1 cellular context compared by ENCODE assay signal in genomic region chrX:109735241-109735744, GRCh38.
TF ChIP-seq lines count a peak whose summit lies in the region.

No MANE protein-coding gene starts in this region.

TF ChIP-seq in HepG2, 621 proteins besides CTCF, POLR2A, EP300 and RAD21:
- TF ChIP-seq, protein P1, sequence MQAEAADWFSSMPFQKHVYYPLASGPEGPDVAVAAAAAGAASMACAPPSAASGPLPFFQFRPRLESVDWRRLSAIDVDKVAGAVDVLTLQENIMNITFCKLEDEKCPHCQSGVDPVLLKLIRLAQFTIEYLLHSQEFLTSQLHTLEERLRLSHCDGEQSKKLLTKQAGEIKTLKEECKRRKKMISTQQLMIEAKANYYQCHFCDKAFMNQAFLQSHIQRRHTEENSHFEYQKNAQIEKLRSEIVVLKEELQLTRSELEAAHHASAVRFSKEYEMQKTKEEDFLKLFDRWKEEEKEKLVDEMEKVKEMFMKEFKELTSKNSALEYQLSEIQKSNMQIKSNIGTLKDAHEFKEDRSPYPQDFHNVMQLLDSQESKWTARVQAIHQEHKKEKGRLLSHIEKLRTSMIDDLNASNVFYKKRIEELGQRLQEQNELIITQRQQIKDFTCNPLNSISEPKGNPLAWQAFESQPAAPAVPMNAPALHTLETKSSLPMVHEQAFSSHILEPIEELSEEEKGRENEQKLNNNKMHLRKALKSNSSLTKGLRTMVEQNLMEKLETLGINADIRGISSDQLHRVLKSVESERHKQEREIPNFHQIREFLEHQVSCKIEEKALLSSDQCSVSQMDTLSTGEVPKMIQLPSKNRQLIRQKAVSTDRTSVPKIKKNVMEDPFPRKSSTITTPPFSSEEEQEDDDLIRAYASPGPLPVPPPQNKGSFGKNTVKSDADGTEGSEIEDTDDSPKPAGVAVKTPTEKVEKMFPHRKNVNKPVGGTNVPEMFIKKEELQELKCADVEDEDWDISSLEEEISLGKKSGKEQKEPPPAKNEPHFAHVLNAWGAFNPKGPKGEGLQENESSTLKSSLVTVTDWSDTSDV (CRISPR knock-in tag; IDR thresholded peaks at IDR 0.05) = no peak
- TF ChIP-seq SMC3 (IDR thresholded peaks at IDR 0.05; ENCODE audit: low read length) (no peak), TCF7L2 (IDR thresholded peaks at IDR 0.05; ENCODE audit: low read depth, low read length) (no peak), ZNF704 (CRISPR knock-in tag; IDR thresholded peaks at IDR 0.05; ENCODE audit: borderline replicate concordance) (no peak), FOSL1 (CRISPR knock-in tag; IDR thresholded peaks at IDR 0.05; ENCODE audit: borderline replicate concordance) (no peak), DDIT3 (CRISPR knock-in tag; IDR thresholded peaks at IDR 0.05) (no peak), ZBTB42 (CRISPR knock-in tag; IDR thresholded peaks at IDR 0.05) (no peak), TFDP2 (CRISPR knock-in tag; IDR thresholded peaks at IDR 0.05) (no peak)
- TF ChIP-seq, protein P2, sequence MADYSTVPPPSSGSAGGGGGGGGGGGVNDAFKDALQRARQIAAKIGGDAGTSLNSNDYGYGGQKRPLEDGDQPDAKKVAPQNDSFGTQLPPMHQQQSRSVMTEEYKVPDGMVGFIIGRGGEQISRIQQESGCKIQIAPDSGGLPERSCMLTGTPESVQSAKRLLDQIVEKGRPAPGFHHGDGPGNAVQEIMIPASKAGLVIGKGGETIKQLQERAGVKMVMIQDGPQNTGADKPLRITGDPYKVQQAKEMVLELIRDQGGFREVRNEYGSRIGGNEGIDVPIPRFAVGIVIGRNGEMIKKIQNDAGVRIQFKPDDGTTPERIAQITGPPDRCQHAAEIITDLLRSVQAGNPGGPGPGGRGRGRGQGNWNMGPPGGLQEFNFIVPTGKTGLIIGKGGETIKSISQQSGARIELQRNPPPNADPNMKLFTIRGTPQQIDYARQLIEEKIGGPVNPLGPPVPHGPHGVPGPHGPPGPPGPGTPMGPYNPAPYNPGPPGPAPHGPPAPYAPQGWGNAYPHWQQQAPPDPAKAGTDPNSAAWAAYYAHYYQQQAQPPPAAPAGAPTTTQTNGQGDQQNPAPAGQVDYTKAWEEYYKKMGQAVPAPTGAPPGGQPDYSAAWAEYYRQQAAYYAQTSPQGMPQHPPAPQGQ (CRISPR knock-in tag; IDR thresholded peaks at IDR 0.05; ENCODE audit: borderline replicate concordance) = no peak
- TF ChIP-seq, protein P3, sequence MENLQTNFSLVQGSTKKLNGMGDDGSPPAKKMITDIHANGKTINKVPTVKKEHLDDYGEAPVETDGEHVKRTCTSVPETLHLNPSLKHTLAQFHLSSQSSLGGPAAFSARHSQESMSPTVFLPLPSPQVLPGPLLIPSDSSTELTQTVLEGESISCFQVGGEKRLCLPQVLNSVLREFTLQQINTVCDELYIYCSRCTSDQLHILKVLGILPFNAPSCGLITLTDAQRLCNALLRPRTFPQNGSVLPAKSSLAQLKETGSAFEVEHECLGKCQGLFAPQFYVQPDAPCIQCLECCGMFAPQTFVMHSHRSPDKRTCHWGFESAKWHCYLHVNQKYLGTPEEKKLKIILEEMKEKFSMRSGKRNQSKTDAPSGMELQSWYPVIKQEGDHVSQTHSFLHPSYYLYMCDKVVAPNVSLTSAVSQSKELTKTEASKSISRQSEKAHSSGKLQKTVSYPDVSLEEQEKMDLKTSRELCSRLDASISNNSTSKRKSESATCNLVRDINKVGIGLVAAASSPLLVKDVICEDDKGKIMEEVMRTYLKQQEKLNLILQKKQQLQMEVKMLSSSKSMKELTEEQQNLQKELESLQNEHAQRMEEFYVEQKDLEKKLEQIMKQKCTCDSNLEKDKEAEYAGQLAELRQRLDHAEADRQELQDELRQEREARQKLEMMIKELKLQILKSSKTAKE (CRISPR knock-in tag; IDR thresholded peaks at IDR 0.05; ENCODE audit: borderline replicate concordance) = no peak
TF ChIP-seq in HepG2: peak in this region for 0.
